7 cellular contexts compared by ENCODE assay signal in genomic region chr11:66546368-66546965, GRCh38. TPM values are rescaled to one million over a fixed set of nuclear protein-coding genes. Genes with fewer than 3 reads are reported as not detected.
DNase-seq lines count a peak whose midpoint lies in the region; ATAC-seq and TF ChIP-seq lines count a peak whose summit lies in the region.

TSS of gene ACTN3 (plus strand) at chr11:66546903. CDS start at chr11:66546938, 35 bp downstream.

- no peaks in the 10 kb centered on the region for H3K9me3 ChIP-seq in parathyroid adenoma (ENCODE audit: control insufficient read depth, low read length)

- peaks cover 6% of the 10 kb centered on the region for H3K4me1 ChIP-seq in parathyroid adenoma

- peaks cover 5% of the 10 kb centered on the region for H3K36me3 ChIP-seq in H7 (replicated peaks; ENCODE audit: control insufficient read depth, insufficient read depth, low read length)
- no peaks in the 10 kb centered on the region for H3K36me3 ChIP-seq in parathyroid adenoma (ENCODE audit: control insufficient read depth, insufficient read depth, low read length)

- TF ChIP-seq CTCF in foreskin fibroblast (IDR thresholded peaks at IDR 0.05; ENCODE audit: low read depth, low read length): no peak
- no peak for TF ChIP-seq CTCF in parathyroid adenoma (IDR thresholded peaks at IDR 0.05)

- peak within 1 kb of the TSS; percentile 61 for H3K9ac ChIP-seq in parathyroid adenoma

- ATAC-seq in GM19467 (IDR thresholded peaks at IDR 0.05; ENCODE audit: unreplicated experiment) (no peak), HG03457 (IDR thresholded peaks at IDR 0.05; ENCODE audit: unreplicated experiment) (no peak)

- H3K4me3 ChIP-seq in H7 (ENCODE audit: insufficient read depth, low read depth, low read length) (peak within 1 kb of the TSS; percentile 65), foreskin fibroblast (ENCODE audit: low read depth in 1 of 2, low read length in 2 of 2) (peak within 1 kb of the TSS; percentile 66 to 77), parathyroid adenoma (ENCODE audit: low read depth, low read length) (peak within 1 kb of the TSS; percentile 61)

- no peaks in the 10 kb centered on the region for H3K27me3 ChIP-seq in H7 (ENCODE audit: control insufficient read depth, insufficient read depth, low read length)
- no peaks in the 10 kb centered on the region for H3K27me3 ChIP-seq in parathyroid adenoma (ENCODE audit: control insufficient read depth, insufficient read depth, low read length)

- no peaks in the 10 kb centered on the region for H3K79me2 ChIP-seq in parathyroid adenoma

- peak; percentile 96 for DNase-seq in H7
- peak; percentile 15 for DNase-seq in T-helper 9 cell
- DNase-seq in foreskin fibroblast: peak in 1 of 2 donors; percentile 36
- no peak for DNase-seq in kidney tubule cell (ENCODE audit: low spot score)

- peak within 1 kb of the TSS; percentile 87 for H3K4me2 ChIP-seq in parathyroid adenoma (ENCODE audit: low read length)

- peak within 1 kb of the TSS; percentile 51 for H3K27ac ChIP-seq in parathyroid adenoma

- peak within 1 kb of the TSS; percentile 87 for H2AFZ ChIP-seq in parathyroid adenoma

RNA-seq across cellular contexts. Expression of gene ACTN3, which starts in this region (rescaled TPM):
- 36.9 and 68.8 TPM in 2 replicates for total RNA-seq in H7 (2014; rRNA removed; shearing (Covaris generic))
